ENCODE assay signal across 27 cellular contexts in the genomic region with DNA sequence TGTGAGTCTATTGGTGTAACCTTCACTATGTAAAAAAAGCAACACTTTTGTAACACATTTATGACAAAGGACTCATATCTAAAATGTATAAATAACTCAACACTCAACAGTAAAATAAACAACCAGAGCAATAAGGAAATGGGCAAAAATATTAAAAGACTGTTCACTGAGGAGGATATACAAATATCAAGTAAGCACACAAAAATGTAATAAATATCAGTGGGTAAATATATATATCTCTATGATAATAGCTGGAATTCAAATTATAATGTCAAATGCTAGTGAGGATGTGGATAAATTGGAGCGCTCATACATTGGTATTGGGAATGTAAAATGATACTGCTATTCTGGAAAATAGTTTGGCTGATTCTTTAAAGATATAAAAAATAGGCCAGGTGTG.
"Had no signal": no experiment of that assay in that cellular context is flagged by ENCODE, and none has a peak within 500 bp of the region (broad histone marks: within the 10 kb centered on the region; RNA-seq: fewer than 3 reads in every experiment).

No MANE protein-coding gene starts in this region.

- DNase-seq: immature natural killer cell; kidney; left colon; left lung; lower lobe of right lung; mammary epithelial cell; mesendoderm; naive thymus-derived CD4-positive, alpha-beta T cell; ovary; right lobe of liver; stimulated activated CD4-positive, alpha-beta T cell treated with anti-CD3 and anti-CD28 coated beads, Interleukin-1b, Interleukin-23, amount 100 ng/mL, for 48 hours; stimulated activated CD4-positive, alpha-beta T cell treated with anti-CD3 and anti-CD28 coated beads, Interleukin-2, amount 100 ng/mL, for 48 hours; stimulated activated CD4-positive, alpha-beta T cell treated with anti-CD3 and anti-CD28 coated beads, Interleukin-4, amount 100 ng/mL, for 4 hours; stimulated activated CD8-positive, alpha-beta memory T cell treated with anti-CD3 and anti-CD28 coated beads, Interleukin-4, amount 100 ng/mL, for 48 hours; stimulated activated naive CD4-positive, alpha-beta T cell treated with Interleukin-2 at 50 U/mL for 16 hours; stimulated activated naive CD8-positive, alpha-beta T cell treated with anti-CD3 and anti-CD28 coated beads, Interleukin-15, amount 100 ng/mL, for 72 hours; substantia nigra; upper lobe of left lung had no signal

- H3K27ac Mint-ChIP-seq: immature natural killer cell; mesothelial cell of epicardium; naive thymus-derived CD4-positive, alpha-beta T cell; natural killer cell treated with Interleukin-12 subunit alpha and Interleukin-12 subunit beta and Interleukin-15 and Interleukin-18, amount 100 ng/mL, for 72 hours; progenitor cell of endocrine pancreas; stimulated activated naive CD8-positive, alpha-beta T cell treated with anti-CD3 and anti-CD28 coated beads, Interleukin-15, amount 100 ng/mL, for 72 hours had no signal

- H3K9me3 Mint-ChIP-seq: natural killer cell treated with Interleukin-12 subunit alpha and Interleukin-12 subunit beta and Interleukin-15 and Interleukin-18, amount 100 ng/mL, for 72 hours had no signal

- H3K4me3 Mint-ChIP-seq: immature natural killer cell; mesothelial cell of epicardium; naive thymus-derived CD4-positive, alpha-beta T cell; natural killer cell treated with Interleukin-12 subunit alpha and Interleukin-12 subunit beta and Interleukin-15 and Interleukin-18, amount 100 ng/mL, for 72 hours; stimulated activated memory B cell treated with anti-CD40 and anti-IgM and Interleukin-4, amounts not matched to agents 10 μg/mL and 1 μg/mL and 100 μg/mL, for 72 hours; stimulated activated naive CD8-positive, alpha-beta T cell treated with anti-CD3 and anti-CD28 coated beads, Interleukin-15, amount 100 ng/mL, for 72 hours had no signal

- H3K36me3 ChIP-seq: left lung, lower lobe of right lung, ovary, right atrium auricular region, right lobe of liver, tibial nerve, upper lobe of left lung, vagina had no signal

- H3K36me3 Mint-ChIP-seq: naive thymus-derived CD4-positive, alpha-beta T cell; natural killer cell treated with Interleukin-12 subunit alpha and Interleukin-12 subunit beta and Interleukin-15 and Interleukin-18, amount 100 ng/mL, for 72 hours had no signal

- H3K27me3 ChIP-seq: left lung, ovary, right atrium auricular region, right lobe of liver, tibial nerve, upper lobe of left lung, vagina had no signal

- H3K9me3 ChIP-seq: left lung, lower lobe of right lung, ovary, right atrium auricular region, right lobe of liver, tibial nerve, upper lobe of left lung, vagina had no signal

- H3K4me1 Mint-ChIP-seq: stimulated activated naive CD8-positive, alpha-beta T cell treated with anti-CD3 and anti-CD28 coated beads, Interleukin-15, amount 100 ng/mL, for 72 hours had no signal

- H3K4me3 ChIP-seq: left lung, lower lobe of right lung, ovary, right atrium auricular region, right lobe of liver, smooth muscle cell, tibial nerve, upper lobe of left lung, vagina had no signal

- H3K27me3 Mint-ChIP-seq: naive thymus-derived CD4-positive, alpha-beta T cell; natural killer cell treated with Interleukin-12 subunit alpha and Interleukin-12 subunit beta and Interleukin-15 and Interleukin-18, amount 100 ng/mL, for 72 hours; progenitor cell of endocrine pancreas; stimulated activated memory B cell treated with anti-CD40 and anti-IgM and Interleukin-4, amounts not matched to agents 10 μg/mL and 1 μg/mL and 100 μg/mL, for 72 hours; stimulated activated naive CD8-positive, alpha-beta T cell treated with anti-CD3 and anti-CD28 coated beads, Interleukin-15, amount 100 ng/mL, for 72 hours had no signal

- H3K27ac ChIP-seq: left lung, lower lobe of right lung, ovary, right atrium auricular region, right lobe of liver, tibial nerve, upper lobe of left lung, vagina had no signal

- H3K4me1 ChIP-seq: lower lobe of right lung, right lobe of liver had no signal

- FAIRE-seq: islet of Langerhans, kidney had no signal

- ATAC-seq: left colon; left lung; lower lobe of right lung; naive thymus-derived CD4-positive, alpha-beta T cell; natural killer cell treated with Interleukin-12 subunit alpha and Interleukin-12 subunit beta and Interleukin-15 and Interleukin-18, amount 100 ng/mL, for 72 hours; right lobe of liver; stimulated activated memory B cell treated with anti-CD40 and anti-IgM and Interleukin-4, amounts not matched to agents 10 μg/mL and 1 μg/mL and 100 μg/mL, for 72 hours; stimulated activated naive CD8-positive, alpha-beta T cell treated with anti-CD3 and anti-CD28 coated beads, Interleukin-15, amount 100 ng/mL, for 72 hours had no signal
